ENCODE assay signal across 9 cellular contexts in the genomic region with DNA sequence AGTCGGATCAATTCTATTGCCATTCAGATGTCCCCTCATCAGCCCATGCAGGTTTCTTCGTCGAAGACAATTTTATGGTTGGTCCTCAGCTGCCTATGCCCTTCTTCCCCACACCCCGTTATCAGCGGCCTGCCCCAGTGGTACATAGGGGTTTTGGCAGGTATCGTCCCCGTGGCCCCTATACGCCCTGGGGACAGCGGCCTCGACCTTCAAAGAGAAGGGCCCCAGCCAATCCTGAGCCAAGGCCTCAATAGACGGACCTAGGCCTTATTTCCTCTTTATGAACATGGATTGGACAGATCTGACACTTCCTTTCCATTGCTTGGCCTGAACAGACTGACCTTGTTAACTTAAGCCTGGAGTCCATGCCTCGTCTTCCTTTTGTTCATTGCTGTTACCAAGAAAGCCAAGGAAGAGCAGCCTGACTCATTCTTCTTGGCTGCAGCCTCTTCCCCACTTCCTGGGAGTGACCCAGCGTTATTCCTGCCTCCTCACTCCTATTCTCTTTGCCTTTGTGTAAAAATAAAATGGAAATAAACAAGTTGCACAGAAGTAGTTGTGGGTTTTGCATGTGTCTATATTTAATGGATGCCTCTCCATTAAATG.
DNase-seq lines count a peak whose midpoint lies in the region; ATAC-seq and TF ChIP-seq lines count a peak whose summit lies in the region.
"Had no signal": no experiment of that assay in that cellular context is flagged by ENCODE, and none has a peak within 500 bp of the region (broad histone marks: within the 10 kb centered on the region; RNA-seq: fewer than 3 reads in every experiment).

No MANE protein-coding gene starts in this region.

- H3K9me3 ChIP-seq in adipocyte (ENCODE audit: control insufficient read depth, low read length) = no peaks in the 10 kb centered on the region

- POLR2A ChIA-PET in AG04449 (lab: Yijun Ruan, JAX) = no interaction called here

- TF ChIP-seq CTCF in AG04449 (IDR thresholded peaks at IDR 0.05; ENCODE audit: insufficient read depth, low read length, missing control alignments) = no peak

- ATAC-seq in left cardiac atrium (peak; percentile 30 to 82), HG02763 (IDR thresholded peaks at IDR 0.05; ENCODE audit: unreplicated experiment) (no peak), GM18498 (IDR thresholded peaks at IDR 0.05; ENCODE audit: unreplicated experiment) (no peak)

- no peak overlapping the region for H3K9ac ChIP-seq in adipocyte (ENCODE audit: low read length)

- peaks cover 27% of the 10 kb centered on the region for H3K4me1 ChIP-seq in adipocyte (ENCODE audit: control insufficient read depth, insufficient read depth, low read length)

- peak; percentile 52 for DNase-seq in AG04449 (ENCODE audit: low read depth, low spot score)
- peak; percentile 80 for DNase-seq in HCEC 1CT
- DNase-seq in adipocyte (ENCODE audit: low read depth) = peak; percentile 60
- DNase-seq in left cardiac atrium = no peak
- no peak for DNase-seq in GM19238 (ENCODE audit: insufficient read length, low spot score)
- DNase-seq in NCI-H2196 (lab: John Stamatoyannopoulos, UW; ENCODE audit: unreplicated experiment) = no peak
- DNase-seq: NCI-H2171 treated with DMSO at 0.1 percent for 48 hours had no signal

- H3K4me3 ChIP-seq in AG04449 (ENCODE audit: low read depth, low read length) (no peak overlapping the region), adipocyte (ENCODE audit: low read length) (no peak overlapping the region)

- intact Hi-C loops in left cardiac atrium (cut with DNase I) = no loop called here

- H3K36me3 ChIP-seq in adipocyte (ENCODE audit: control insufficient read depth, insufficient read depth, low read length, severe bottlenecking) = no peaks in the 10 kb centered on the region

- no peaks in the 10 kb centered on the region for H3K27me3 ChIP-seq in adipocyte (replicated peaks; ENCODE audit: control insufficient read depth, insufficient read depth, low read length)

- CTCF ChIA-PET in AG04449 (lab: Yijun Ruan, JAX) = no interaction called here

Comparison
In these comparisons a context has a peak if more than half of its experiments do, and no peak if none do; other contexts are left out.
1. DNase-seq: peak in AG04449 (single experiment), HCEC 1CT (single experiment) and adipocyte (single experiment); none in left cardiac atrium (single experiment), GM19238 (single experiment) and NCI-H2196 (single experiment).
2. ATAC-seq: peak in left cardiac atrium (2 of 2); none in HG02763 (single experiment) and GM18498 (single experiment).